ENCODE assay signal across 10 cellular contexts in genomic region chr3:49902511-49903345, GRCh38. TPM values are rescaled to one million over a fixed set of nuclear protein-coding genes. Genes with fewer than 3 reads are reported as not detected.
A peak's percentile ranks its signal among the peaks of the same experiment; 100 is the strongest.
DNase-seq lines count a peak whose midpoint lies in the region; ATAC-seq and TF ChIP-seq lines count a peak whose summit lies in the region.
"Had no signal": no experiment of that assay in that cellular context is flagged by ENCODE, and none has a peak within 500 bp of the region (broad histone marks: within the 10 kb centered on the region; RNA-seq: fewer than 3 reads in every experiment).

No MANE protein-coding gene starts in this region.

- H3K27ac ChIP-seq in Peyer's patch (peak overlapping the region in 3 of 4 donors; percentile 79 to 97 (median 92)), skeletal muscle tissue (ENCODE audit: low read depth, low read length) (no peak overlapping the region)
- H3K27ac ChIP-seq: SJCRH30 had no signal

- no peak for ATAC-seq in HG03457 (IDR thresholded peaks at IDR 0.05; ENCODE audit: unreplicated experiment)

- DNase-seq in Peyer's patch, result no peak
- DNase-seq in epidermal melanocyte (ENCODE audit: insufficient read length, low spot score), result peak; percentile 10
- no peak for DNase-seq in amniotic stem cell (lab: John Stamatoyannopoulos, UW)
- DNase-seq: KG1, NCI-H2171, SJCRH30 had no signal

- peak overlapping the region in 1 of 3 donors; percentile 45 for H3K9ac ChIP-seq in skeletal muscle tissue (ENCODE audit: low read depth in 1 of 3, low read length in 3 of 3)

- H3K9me3 ChIP-seq in Peyer's patch, result no peaks in the 10 kb centered on the region
- H3K9me3 ChIP-seq in skeletal muscle tissue (ENCODE audit: control insufficient read depth in 3 of 3, low read length in 3 of 3), result no peaks in the 10 kb centered on the region
- H3K9me3 ChIP-seq: SJCRH30 had no signal

- H3K36me3 ChIP-seq in Peyer's patch (peaks cover 0 to 6% (median 0%) of the 10 kb centered on the region in 3 donors), skeletal muscle tissue (ENCODE audit: control insufficient read depth in 3 of 3, insufficient read depth in 3 of 3, low read length in 3 of 3) (no peaks in the 10 kb centered on the region)
- H3K36me3 ChIP-seq: SJCRH30 had no signal

- H3K4me3 ChIP-seq in Peyer's patch, result peak overlapping the region in 3 of 4 donors; percentile 45 to 66 (median 61)
- H3K4me3 ChIP-seq in skeletal muscle tissue (ENCODE audit: low read length in 3 of 3), result peak overlapping the region in 2 of 3 donors; percentile 38 to 65
- H3K4me3 ChIP-seq: SJCRH30 had no signal

- no peak for TF ChIP-seq CTCF in Peyer's patch (IDR thresholded peaks at IDR 0.05)

- H3K27me3 ChIP-seq in Peyer's patch, result no peaks in the 10 kb centered on the region
- no peaks in the 10 kb centered on the region for H3K27me3 ChIP-seq in skeletal muscle tissue (ENCODE audit: control insufficient read depth in 3 of 3, insufficient read depth in 3 of 3, low read length in 3 of 3)
- H3K27me3 ChIP-seq: SJCRH30 had no signal

- no peak for TF ChIP-seq POLR2A in Peyer's patch (IDR thresholded peaks at IDR 0.05)

- peaks cover 3 to 69% (median 8%) of the 10 kb centered on the region in 4 donors for H3K4me1 ChIP-seq in Peyer's patch
- H3K4me1 ChIP-seq in skeletal muscle tissue (ENCODE audit: control insufficient read depth in 3 of 3, insufficient read depth in 3 of 3, low read length in 3 of 3), result peaks cover 19 to 32% (median 22%) of the 10 kb centered on the region in 3 donors
- H3K4me1 ChIP-seq: SJCRH30 had no signal

RNA-seq across cellular contexts. Expression of gene MST1R, which starts 0.9 kb away (rescaled TPM):
- 100 to 1,000 TPM in 3 of 4 donors, 10 to 100 TPM in 1; 23.1 to 233 (median 146) TPM for total RNA-seq in Peyer's patch
- total RNA-seq in skeletal muscle tissue, result 2.6 TPM
- total RNA-seq: Daoy, SJCRH30 had no signal

RNA-seq across cellular contexts. Expression of gene MON1A, which starts 26.9 kb away (rescaled TPM):
- total RNA-seq in Peyer's patch, result 10 to 100 TPM; 19.0 to 32.3 (median 22.5) TPM
- 5.7 TPM for total RNA-seq in skeletal muscle tissue

RNA-seq across cellular contexts. Expression of gene CAMKV, which starts 33.0 kb away (rescaled TPM):
- total RNA-seq in Peyer's patch (1 to 10 TPM in 2 of 4 donors, not detected in 2; 1.2 to 2.1 TPM), skeletal muscle tissue (not detected)
- total RNA-seq: omental fat pad, SJCRH30 had no signal

RNA-seq across cellular contexts. Expression of gene RBM6, which starts 37.2 kb away (rescaled TPM):
- total RNA-seq in Peyer's patch (100 to 1,000 TPM; 111 to 858 (median 241) TPM), skeletal muscle tissue (49.1 TPM)

RNA-seq across cellular contexts. Expression of gene TRAIP, which starts 46.4 kb away (rescaled TPM):
- total RNA-seq in Peyer's patch (1 to 10 TPM; 2.1 to 8.3 (median 4.7) TPM), skeletal muscle tissue (2.6 TPM)
